27 cellular contexts compared by ENCODE assay signal in the genomic region with DNA sequence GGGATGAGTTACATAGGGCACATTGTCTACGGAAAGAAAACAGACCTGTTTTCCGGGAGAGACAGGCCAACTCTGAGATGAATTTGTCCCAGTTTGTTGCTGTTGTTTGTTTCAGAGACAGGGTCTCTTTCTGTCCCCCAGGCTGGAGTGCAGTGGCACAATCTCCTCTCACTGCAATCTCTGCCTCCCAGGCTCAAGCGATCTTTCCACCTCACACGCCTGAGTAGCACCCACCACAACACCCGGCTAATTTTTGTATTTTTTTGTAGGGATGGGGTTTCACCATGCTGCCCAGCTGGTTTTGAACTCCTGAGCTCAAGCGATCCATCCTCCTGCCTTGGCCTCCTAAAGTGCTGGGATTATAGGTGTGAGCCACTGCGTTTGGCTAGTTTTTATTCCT.
DNase-seq lines count a peak whose midpoint lies in the region; ATAC-seq and TF ChIP-seq lines count a peak whose summit lies in the region.
"Had no signal": no experiment of that assay in that cellular context is flagged by ENCODE, and none has a peak within 500 bp of the region (broad histone marks: within the 10 kb centered on the region; RNA-seq: fewer than 3 reads in every experiment).

No MANE protein-coding gene starts in this region.

- peak overlapping the region; percentile 74 for H3K27ac ChIP-seq in breast epithelium
- no peak overlapping the region for H3K27ac ChIP-seq in naive thymus-derived CD4-positive, alpha-beta T cell (ENCODE audit: low read depth, low read length)
- H3K27ac ChIP-seq: thoracic aorta, VCaP had no signal

- H3K9me3 Mint-ChIP-seq in MCF 10A (ENCODE audit: unreplicated experiment) (no peaks in the 10 kb centered on the region), T-cell (peaks cover 0 to 12% (median 2%) of the 10 kb centered on the region in 3 donors), type B pancreatic cell (no peaks in the 10 kb centered on the region)
- peaks cover 0 to 24% (median 9%) of the 10 kb centered on the region in 11 donors for H3K9me3 Mint-ChIP-seq in naive thymus-derived CD4-positive, alpha-beta T cell
- H3K9me3 Mint-ChIP-seq: stimulated activated naive CD8-positive, alpha-beta T cell treated with anti-CD3 and anti-CD28 coated beads, Interleukin-15, amount 100 ng/mL, for 72 hours had no signal

- DNase-seq in breast epithelium (ENCODE audit: low spot score in 2 of 2) = no peak
- no peak for DNase-seq in MCF 10A (ENCODE audit: unreplicated experiment)
- DNase-seq in T-cell = no peak
- no peak for DNase-seq in naive thymus-derived CD4-positive, alpha-beta T cell
- no peak for DNase-seq in type B pancreatic cell (ENCODE audit: extremely low spot score, unreplicated experiment)
- DNase-seq in COLO829 (ENCODE audit: low spot score) = no peak
- DNase-seq in NCI-H748 (lab: John Stamatoyannopoulos, UW; ENCODE audit: unreplicated experiment) = no peak
- DNase-seq: activated CD4-positive, alpha-beta T cell treated with anti-CD3 and anti-CD28 coated beads for 48 hours; activated naive CD4-positive, alpha-beta T cell treated with Interleukin-2 at 50 U/mL for 16 hours; activated T-cell treated with anti-CD3 and anti-CD28 coated beads, Interleukin-2, amount 50 U/mL, for 48 hours; aorta; Caco-2; DMS53; hippocampal formation; Kasumi-1; left cardiac atrium; mammary epithelial cell; NCI-H1436; NCI-H446; NCI-H774; right cardiac atrium; SIG-M5; stimulated activated CD4-positive, alpha-beta T cell treated with anti-CD3 and anti-CD28 coated beads, Interleukin-1b, Interleukin-23, amount 100 ng/mL, for 48 hours; stimulated activated naive CD8-positive, alpha-beta T cell treated with anti-CD3 and anti-CD28 coated beads, Interleukin-15, amount 100 ng/mL, for 72 hours; T1000 had no signal

- BruUV-seq in MCF 10A (replicated peaks; lab: Mats Ljungman, UMichigan) = no TSS peak

- no peak for ATAC-seq in T-cell (replicated peaks in 1 of 4)
- ATAC-seq in naive thymus-derived CD4-positive, alpha-beta T cell = no peak
- ATAC-seq: left cardiac atrium; right cardiac atrium; stimulated activated naive CD8-positive, alpha-beta T cell treated with anti-CD3 and anti-CD28 coated beads, Interleukin-15, amount 100 ng/mL, for 72 hours had no signal

- TF ChIP-seq CTCF in breast epithelium (IDR thresholded peaks at IDR 0.05) = no peak
- TF ChIP-seq CTCF in MCF 10A (IDR thresholded peaks at IDR 0.05; ENCODE audit: unreplicated experiment) = no peak
- TF ChIP-seq CTCF in type B pancreatic cell (conservative IDR thresholded peaks at IDR 0.05) = no peak

- no peak overlapping the region for H3K4me3 Mint-ChIP-seq in MCF 10A (ENCODE audit: unreplicated experiment)
- peak overlapping the region in 1 of 3 donors; percentile 77 for H3K4me3 Mint-ChIP-seq in T-cell
- H3K4me3 Mint-ChIP-seq in naive thymus-derived CD4-positive, alpha-beta T cell = peak overlapping the region in 9 of 10 donors; percentile 26 to 85 (median 67)
- H3K4me3 Mint-ChIP-seq in type B pancreatic cell = peak overlapping the region; percentile 31

- no peak for TF ChIP-seq POLR2A in breast epithelium (IDR thresholded peaks at IDR 0.05)

- CTCF ChIA-PET in MCF 10A (lab: Yijun Ruan, JAX) = no interaction called here
- CTCF ChIA-PET in T-cell (lab: Charles Lee) = interaction anchor here in 1 of 2 donors (0.6 kb wide), 1 partner anchor 597 kb away, joined by 3 read pairs; no protein-coding TSS in a partner anchor
- CTCF ChIA-PET in naive thymus-derived CD4-positive, alpha-beta T cell (lab: Charles Lee) = interaction anchor here (0.5 to 1.0 kb wide), 2 partner anchors 79 to 134 kb away, joined by 3 read pairs; no protein-coding TSS in a partner anchor

- H3K36me3 ChIP-seq in breast epithelium = no peaks in the 10 kb centered on the region
- no peaks in the 10 kb centered on the region for H3K36me3 ChIP-seq in naive thymus-derived CD4-positive, alpha-beta T cell (ENCODE audit: control insufficient read depth in 2 of 3, insufficient read depth in 3 of 3, low read length in 3 of 3)
- H3K36me3 ChIP-seq: thoracic aorta had no signal

- no peaks in the 10 kb centered on the region for H3K36me3 Mint-ChIP-seq in MCF 10A (ENCODE audit: insufficient read depth, unreplicated experiment)
- H3K36me3 Mint-ChIP-seq in T-cell = no peaks in the 10 kb centered on the region
- H3K36me3 Mint-ChIP-seq in naive thymus-derived CD4-positive, alpha-beta T cell = peaks cover 0 to 18% (median 0%) of the 10 kb centered on the region in 5 donors
- H3K36me3 Mint-ChIP-seq in type B pancreatic cell = no peaks in the 10 kb centered on the region

- H3K27me3 Mint-ChIP-seq in MCF 10A (ENCODE audit: insufficient read depth, unreplicated experiment) (no peaks in the 10 kb centered on the region), T-cell (peaks cover 0 to 1% of the 10 kb centered on the region in 2 donors), type B pancreatic cell (no peaks in the 10 kb centered on the region)
- peaks cover 0 to 44% (median 14%) of the 10 kb centered on the region in 5 donors for H3K27me3 Mint-ChIP-seq in naive thymus-derived CD4-positive, alpha-beta T cell

- no peaks in the 10 kb centered on the region for H3K4me1 ChIP-seq in breast epithelium
- H3K4me1 ChIP-seq in naive thymus-derived CD4-positive, alpha-beta T cell (ENCODE audit: control insufficient read depth in 2 of 2, insufficient read depth in 2 of 2, low read length in 2 of 2) = peaks cover 30 to 44% of the 10 kb centered on the region in 2 donors

- no peaks in the 10 kb centered on the region for H3K9me3 ChIP-seq in breast epithelium
- no peaks in the 10 kb centered on the region for H3K9me3 ChIP-seq in naive thymus-derived CD4-positive, alpha-beta T cell (ENCODE audit: control insufficient read depth in 2 of 3, low read length in 3 of 3)
- H3K9me3 ChIP-seq: thoracic aorta had no signal

- POLR2A ChIA-PET in MCF 10A (lab: Yijun Ruan, JAX) (interaction anchor here (0.5 to 1.3 kb wide), 2 partner anchors 18 to 104 kb away, joined by 3 to 4 read pairs; no protein-coding TSS in a partner anchor), T-cell (lab: Charles Lee) (interaction anchor here in 1 of 2 donors (0.6 kb wide), 1 partner anchor 66 kb away, joined by 4 read pairs; no protein-coding TSS in a partner anchor)
- POLR2A ChIA-PET in naive thymus-derived CD4-positive, alpha-beta T cell (lab: Charles Lee) = interaction anchor here (0.6 to 7.0 kb wide), 5 partner anchors 14 to 199 kb away, joined by 3 to 60 read pairs (median 4); no protein-coding TSS in a partner anchor

- H3K27me3 ChIP-seq in breast epithelium = no peaks in the 10 kb centered on the region
- no peaks in the 10 kb centered on the region for H3K27me3 ChIP-seq in naive thymus-derived CD4-positive, alpha-beta T cell (ENCODE audit: control insufficient read depth in 2 of 2, insufficient read depth in 2 of 2, low read length in 2 of 2)

- H3K27ac Mint-ChIP-seq in MCF 10A (ENCODE audit: low read depth, unreplicated experiment) (no peak overlapping the region), T-cell (peak overlapping the region; percentile 96 to 99), type B pancreatic cell (peak overlapping the region; percentile 63)
- peak overlapping the region; percentile 34 to 100 (median 99) for H3K27ac Mint-ChIP-seq in naive thymus-derived CD4-positive, alpha-beta T cell

- no peak overlapping the region for H3K4me3 ChIP-seq in breast epithelium
- no peak overlapping the region for H3K4me3 ChIP-seq in naive thymus-derived CD4-positive, alpha-beta T cell (ENCODE audit: low read length)
- H3K4me3 ChIP-seq: thoracic aorta had no signal

- H3K4me1 Mint-ChIP-seq in MCF 10A (ENCODE audit: insufficient read depth, unreplicated experiment) (peaks cover 19% of the 10 kb centered on the region), T-cell (peaks cover 65 to 67% (median 66%) of the 10 kb centered on the region in 3 donors), type B pancreatic cell (ENCODE audit: unreplicated experiment) (peaks cover 26% of the 10 kb centered on the region)
- H3K4me1 Mint-ChIP-seq in naive thymus-derived CD4-positive, alpha-beta T cell = peaks cover 42 to 80% (median 74%) of the 10 kb centered on the region in 7 donors

- intact Hi-C loops in breast epithelium (cut with DNase I; ENCODE audit: low total_unique reads) (no loop called here), MCF 10A (cut with micrococcal nuclease) (no loop called here)
- intact Hi-C loops in naive thymus-derived CD4-positive, alpha-beta T cell (cut with micrococcal nuclease) = loop anchor here (1.0 to 10.0 kb wide), 8 partner anchors 18 to 551 kb away; partner anchors contain the start of genes ERRFI1 (in 2 of the 2) and SLC45A1 (in 2 of the 2)

Comparison
In these comparisons a context has a peak if more than half of its experiments do, and no peak if none do; other contexts are left out.
1. intact Hi-C loops: an anchor here in naive thymus-derived CD4-positive, alpha-beta T cell (1.0 to 10.0 kb wide); none called in breast epithelium and MCF 10A.